Comparison of ENCODE assay signal across 12 cellular contexts in genomic region chr7:133436014-133436428, GRCh38.
DNase-seq lines count a peak whose midpoint lies in the region; ATAC-seq and TF ChIP-seq lines count a peak whose summit lies in the region.
"Had no signal": no experiment of that assay in that cellular context is flagged by ENCODE, and none has a peak within 500 bp of the region (broad histone marks: within the 10 kb centered on the region; RNA-seq: fewer than 3 reads in every experiment).

No MANE protein-coding gene starts in this region.

- no peak overlapping the region for H3K4me3 ChIP-seq in fibroblast of mammary gland (ENCODE audit: control insufficient read depth, low read depth, low read length)
- H3K4me3 ChIP-seq: gastroesophageal sphincter had no signal

- DNase-seq in GM04504 (ENCODE audit: low read depth): peak; percentile 37
- peak; percentile 9 for DNase-seq in SK-MEL-5 (ENCODE audit: low read depth, low spot score)
- peak; percentile 83 for DNase-seq in fibroblast of mammary gland (ENCODE audit: low read depth)
- DNase-seq in pulmonary artery endothelial cell (ENCODE audit: low read depth, low spot score): peak; percentile 37
- DNase-seq in NCI-H82 treated with DMSO at 0.1 percent for 48 hours (lab: John Stamatoyannopoulos, UW; ENCODE audit: unreplicated experiment): no peak
- no peak for DNase-seq in DMS79 treated with DMSO at 0.1 percent for 48 hours (lab: John Stamatoyannopoulos, UW)
- DNase-seq in activated CD4-positive, alpha-beta T cell treated with anti-CD3 and anti-CD28 coated beads, Interleukin-2, amount 50 U/mL, for 48 hours: no peak
- DNase-seq: activated CD8-positive, alpha-beta memory T cell treated with anti-CD3 and anti-CD28 coated beads for 24 hours; NCI-H510A; stimulated activated naive B cell treated with anti-CD40 and anti-IgM and Interleukin-4, amounts not matched to agents 10 μg/mL and 1 μg/mL and 100 μg/mL, for 72 hours had no signal

- no peak for TF ChIP-seq CTCF in fibroblast of mammary gland (conservative IDR thresholded peaks at IDR 0.05; ENCODE audit: control insufficient read depth, insufficient read depth, low read depth, low read length)

- in situ Hi-C loops in SK-MEL-5 (cut with HindIII; ENCODE audit: low pct_unique_long_range_greater_than_20kb, low sequenced_read_pairs): loop anchor here (10.0 kb wide), 1 partner anchor 579 kb away; no protein-coding TSS in a partner anchor

- ATAC-seq in HG03039 (IDR thresholded peaks at IDR 0.05; ENCODE audit: unreplicated experiment): no peak
- ATAC-seq: gastroesophageal sphincter; stimulated activated naive B cell treated with anti-CD40 and anti-IgM and Interleukin-4, amounts not matched to agents 10 μg/mL and 1 μg/mL and 100 μg/mL, for 72 hours had no signal

Comparison
In these comparisons a context has a peak if more than half of its experiments do, and no peak if none do; other contexts are left out.
1. DNase-seq: peak in GM04504 (single experiment), SK-MEL-5 (single experiment), fibroblast of mammary gland (single experiment) and pulmonary artery endothelial cell (single experiment); none in NCI-H82 treated with DMSO at 0.1 percent for 48 hours (single experiment), DMS79 treated with DMSO at 0.1 percent for 48 hours (single experiment) and activated CD4-positive, alpha-beta T cell treated with anti-CD3 and anti-CD28 coated beads, Interleukin-2, amount 50 U/mL, for 48 hours (0 of 2).